9 cellular contexts compared by ENCODE assay signal in genomic region chr10:80168679-80169380, GRCh38. TPM values are rescaled to one million over a fixed set of nuclear protein-coding genes. Genes with fewer than 3 reads are reported as not detected.
A peak's percentile ranks its signal among the peaks of the same experiment; 100 is the strongest.
DNase-seq lines count a peak whose midpoint lies in the region; ATAC-seq and TF ChIP-seq lines count a peak whose summit lies in the region.
"Had no signal": no experiment of that assay in that cellular context is flagged by ENCODE, and none has a peak within 500 bp of the region (broad histone marks: within the 10 kb centered on the region; RNA-seq: fewer than 3 reads in every experiment).

No MANE protein-coding gene starts in this region.

- intact Hi-C loops in Calu3 (cut with micrococcal nuclease; ENCODE audit: unreplicated experiment): no loop called here

- H3K9me3 Mint-ChIP-seq in Calu3 (ENCODE audit: low read depth, unreplicated experiment): no peaks in the 10 kb centered on the region

- H3K23ac ChIP-seq in mesendoderm (ENCODE audit: low read length): no peak overlapping the region

- H3K4ac ChIP-seq in mesendoderm (ENCODE audit: low read depth, low read length): no peak overlapping the region

- H4K8ac ChIP-seq in mesendoderm (ENCODE audit: low read depth, low read length): no peak overlapping the region

- ATAC-seq in GM21515 (IDR thresholded peaks at IDR 0.05; ENCODE audit: unreplicated experiment) (no peak), HG02870 (IDR thresholded peaks at IDR 0.05; ENCODE audit: unreplicated experiment) (no peak), HG03520 (IDR thresholded peaks at IDR 0.05; ENCODE audit: unreplicated experiment) (no peak)

- no peak overlapping the region for H2BK120ac ChIP-seq in mesendoderm (ENCODE audit: low read depth, low read length)

- no peak overlapping the region for H3K27ac ChIP-seq in HEK293 (ENCODE audit: extremely low read depth, low read depth, low read length)
- H3K27ac ChIP-seq in mesendoderm (ENCODE audit: low read depth, low read length): no peak overlapping the region

- peaks cover 90% of the 10 kb centered on the region for H3K4me1 Mint-ChIP-seq in Calu3 (ENCODE audit: low read depth, unreplicated experiment)

- H3K56ac ChIP-seq in mesendoderm (ENCODE audit: low read length): no peak overlapping the region

- H3K27me3 ChIP-seq in mesendoderm (ENCODE audit: insufficient read depth, low read length, poor library complexity): no peaks in the 10 kb centered on the region

- H3K4me3 ChIP-seq in HEK293 (ENCODE audit: low read depth, low read length) (no peak overlapping the region), astrocyte of the cerebellum (ENCODE audit: low read depth, low read length) (no peak overlapping the region), mesendoderm (ENCODE audit: low read length) (no peak overlapping the region)

- no peak overlapping the region for H4K5ac ChIP-seq in mesendoderm (ENCODE audit: low read length)

- H3K18ac ChIP-seq in mesendoderm (ENCODE audit: low read length): no peak overlapping the region

- no peaks in the 10 kb centered on the region for H3K9me3 ChIP-seq in HEK293 (ENCODE audit: control insufficient read depth, insufficient read depth, low read depth, low read length)

- peaks cover 3% of the 10 kb centered on the region for H3K79me1 ChIP-seq in mesendoderm (ENCODE audit: low read length)

- WGBS in mesendoderm (ENCODE audit: extremely low coverage, insufficient coverage, low lambda C conversion rate): no CpG with 5 or more reads among the region's 13 CpGs

- peak overlapping the region; percentile 29 for H3K27ac Mint-ChIP-seq in Calu3 (ENCODE audit: unreplicated experiment)

- POLR2A ChIA-PET in HEK293 (lab: Yijun Ruan, JAX): no interaction called here

- CTCF ChIA-PET in Calu3 (lab: Charles Lee): no interaction called here
- CTCF ChIA-PET in HEK293 (lab: Yijun Ruan, JAX): interaction anchor here (0.8 to 1.3 kb wide), 2 partner anchors 10 to 20 kb away, joined by 5 read pairs; no protein-coding TSS in a partner anchor

- no peak overlapping the region for H2AK5ac ChIP-seq in mesendoderm (ENCODE audit: low read length)

- H3K36me3 ChIP-seq in HEK293 (ENCODE audit: control insufficient read depth in 2 of 2, insufficient read depth in 1 of 2, low read length in 2 of 2) (peaks cover 0 to 69% of the 10 kb centered on the region in 2 experiments; a peak in 2 of 3 replicates), mesendoderm (ENCODE audit: control insufficient read depth, insufficient read depth, low read length) (no peaks in the 10 kb centered on the region)

- DNase-seq in Calu3: peak; percentile 60
- no peak for DNase-seq in astrocyte of the cerebellum (ENCODE audit: low read depth)
- DNase-seq in mesendoderm: peak; percentile 46
- DNase-seq in mucosa of gallbladder (ENCODE audit: low spot score): no peak
- DNase-seq: activated CD4-positive, CD25-positive, alpha-beta regulatory T cell had no signal

- BruUV-seq in Calu3 (replicated peaks; lab: Mats Ljungman, UMichigan): no TSS peak

- H3K36me3 Mint-ChIP-seq in Calu3 (ENCODE audit: insufficient read depth, unreplicated experiment): peaks cover 95% of the 10 kb centered on the region

- no peak overlapping the region for H3K9ac ChIP-seq in mesendoderm (ENCODE audit: low read length)

- no peaks in the 10 kb centered on the region for H3K4me1 ChIP-seq in HEK293 (ENCODE audit: control insufficient read depth, insufficient read depth, low read length)
- H3K4me1 ChIP-seq in mesendoderm (ENCODE audit: control insufficient read depth, low read depth, low read length): peaks cover 5% of the 10 kb centered on the region

- no peak overlapping the region for H2BK5ac ChIP-seq in mesendoderm (ENCODE audit: low read length)

- TF ChIP-seq CTCF in Calu3 (IDR thresholded peaks at IDR 0.05; ENCODE audit: unreplicated experiment) (peak; percentile 46), HEK293 (tag by site-specific recombination; IDR thresholded peaks at IDR 0.05) (no peak), astrocyte of the cerebellum (IDR thresholded peaks at IDR 0.05; ENCODE audit: low read depth, low read length, missing control alignments) (peak; percentile 17)

- in situ Hi-C loops in astrocyte of the cerebellum (cut with HindIII; ENCODE audit: low sequenced_read_pairs): no loop called here

- H3K27me3 Mint-ChIP-seq in Calu3 (ENCODE audit: unreplicated experiment): no peaks in the 10 kb centered on the region

- H3K79me2 ChIP-seq in mesendoderm (ENCODE audit: control insufficient read depth, insufficient read depth, low read length): no peaks in the 10 kb centered on the region

- H3K4me3 Mint-ChIP-seq in Calu3 (ENCODE audit: low read depth, unreplicated experiment): no peak overlapping the region

- H3K4me2 ChIP-seq in mesendoderm (ENCODE audit: low read length): no peak overlapping the region

- no peak overlapping the region for H2BK15ac ChIP-seq in mesendoderm (replicated peaks; ENCODE audit: low read depth)

TF ChIP-seq in HEK293, 187 proteins besides CTCF, POLR2A, EP300 and RAD21:
- TF ChIP-seq ZNF777 (tag by site-specific recombination; IDR thresholded peaks at IDR 0.05; ENCODE audit: borderline replicate concordance): no peak
- TF ChIP-seq ZSCAN23 (tag by site-specific recombination; IDR thresholded peaks at IDR 0.05): no peak
- peak; percentile 82 for TF ChIP-seq ZIC2 (tag by site-specific recombination; IDR thresholded peaks at IDR 0.05)
- TF ChIP-seq GLIS1 (tag by site-specific recombination; IDR thresholded peaks at IDR 0.05): peak; percentile 45; the same call in 1 of the 2 replicates
- TF ChIP-seq GLIS2 (tag by site-specific recombination; IDR thresholded peaks at IDR 0.05): peak; percentile 46; the same call in 1 of the 2 replicates
- no peak for TF ChIP-seq ZNF214 (tag by site-specific recombination; IDR thresholded peaks at IDR 0.05; ENCODE audit: borderline replicate concordance)
- 0 out of 2 replicates have a peak, but pooled peaks have one; percentile 11 for TF ChIP-seq HIC1 (tag by site-specific recombination; IDR thresholded peaks at IDR 0.05)

RNA-seq across cellular contexts. Expression of gene PLAC9, which starts 36.3 kb away (rescaled TPM):
- total RNA-seq in Calu3 (2022) (not detected in 2 replicates), mucosa of gallbladder (8.5 TPM)
- polyA plus RNA-seq in mesendoderm (2013, experiment 1 of 2): 18.5 TPM
- polyA plus RNA-seq in mesendoderm (2013, experiment 2 of 2): 19.5 TPM

RNA-seq across cellular contexts. Expression of gene ANXA11, which starts 36.5 kb away (rescaled TPM):
- total RNA-seq in Calu3 (2022) (835 and 846 TPM in 2 replicates), mucosa of gallbladder (247 TPM)
- polyA plus RNA-seq in mesendoderm (2013, experiment 1 of 2): 235 TPM
- 239 TPM for polyA plus RNA-seq in mesendoderm (2013, experiment 2 of 2)

Comparison
In these comparisons a context has a peak if more than half of its experiments do, and no peak if none do; other contexts are left out.
1. DNase-seq: peak in Calu3 (single experiment) and mesendoderm (single experiment); none in astrocyte of the cerebellum (single experiment) and mucosa of gallbladder (single experiment).